12 cellular contexts compared by ENCODE assay signal in the genomic region with DNA sequence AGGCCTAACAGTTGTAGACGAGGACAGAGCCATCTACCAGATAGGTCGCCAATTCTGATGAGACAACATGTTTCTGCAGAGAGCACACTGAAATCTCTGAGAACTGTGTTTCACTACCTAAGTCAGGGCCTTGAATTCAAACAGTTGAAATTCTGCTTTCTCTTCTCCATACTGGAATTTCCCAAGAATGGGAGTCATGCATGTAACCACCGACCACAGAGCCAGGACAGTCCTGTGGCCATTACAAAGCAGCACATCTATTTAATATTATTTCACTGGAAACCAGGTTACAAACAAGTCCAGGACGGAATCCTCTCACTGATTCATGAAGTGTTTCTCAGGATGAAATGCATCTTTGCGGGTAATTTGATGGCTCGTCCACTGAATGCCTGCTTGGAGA.
"Had no signal": no experiment of that assay in that cellular context is flagged by ENCODE, and none has a peak within 500 bp of the region (broad histone marks: within the 10 kb centered on the region; RNA-seq: fewer than 3 reads in every experiment).

No MANE protein-coding gene starts in this region.

- DNase-seq: activated CD4-positive, alpha-beta T cell treated with anti-CD3 and anti-CD28 coated beads, Interleukin-2, amount 50 U/mL, for 4 hours; activated CD4-positive, CD25-positive, alpha-beta regulatory T cell treated with anti-CD3 and anti-CD28 coated beads, Interleukin-2, amount 50 U/mL, for 72 hours; activated T-cell treated with anti-CD3 and anti-CD28 coated beads, Interleukin-2, amount 50 U/mL, for 1 hour; amniotic stem cell; effector CD4-positive, alpha-beta T cell; heart right ventricle; retina had no signal

- H3K36me3 ChIP-seq: heart right ventricle, neural progenitor cell had no signal

- H3K4me3 ChIP-seq: heart right ventricle, neural progenitor cell had no signal

- H3K27ac Mint-ChIP-seq: activated naive CD4-positive, alpha-beta T cell treated with anti-CD3 and anti-CD28 coated beads, Interleukin-2, amount 50 U/mL, for 24 hours; mesothelial cell of epicardium; neural progenitor cell; T-helper 2 cell treated with Interferon-gamma antibody and Interleukin-4, amounts not matched to agents 5 μg/mL and 100 μg/mL, for 36 hours had no signal

- H3K27ac ChIP-seq: heart right ventricle, neural progenitor cell, parathyroid adenoma had no signal

- H3K9me3 Mint-ChIP-seq: T-helper 2 cell treated with Interferon-gamma antibody and Interleukin-4, amounts not matched to agents 5 μg/mL and 100 μg/mL, for 36 hours had no signal

- H3K27me3 ChIP-seq: heart right ventricle, neural progenitor cell had no signal

- H3K36me3 Mint-ChIP-seq: mesothelial cell of epicardium, neural progenitor cell had no signal

- H3K4me1 ChIP-seq: neural progenitor cell, parathyroid adenoma had no signal

- ATAC-seq: heart right ventricle had no signal

- H3K27me3 Mint-ChIP-seq: activated naive CD4-positive, alpha-beta T cell treated with anti-CD3 and anti-CD28 coated beads, Interleukin-2, amount 50 U/mL, for 24 hours had no signal

- H3K4me3 Mint-ChIP-seq: activated naive CD4-positive, alpha-beta T cell treated with anti-CD3 and anti-CD28 coated beads, Interleukin-2, amount 50 U/mL, for 24 hours; mesothelial cell of epicardium; neural progenitor cell; T-helper 2 cell treated with Interferon-gamma antibody and Interleukin-4, amounts not matched to agents 5 μg/mL and 100 μg/mL, for 36 hours had no signal
